In the genomic region with DNA sequence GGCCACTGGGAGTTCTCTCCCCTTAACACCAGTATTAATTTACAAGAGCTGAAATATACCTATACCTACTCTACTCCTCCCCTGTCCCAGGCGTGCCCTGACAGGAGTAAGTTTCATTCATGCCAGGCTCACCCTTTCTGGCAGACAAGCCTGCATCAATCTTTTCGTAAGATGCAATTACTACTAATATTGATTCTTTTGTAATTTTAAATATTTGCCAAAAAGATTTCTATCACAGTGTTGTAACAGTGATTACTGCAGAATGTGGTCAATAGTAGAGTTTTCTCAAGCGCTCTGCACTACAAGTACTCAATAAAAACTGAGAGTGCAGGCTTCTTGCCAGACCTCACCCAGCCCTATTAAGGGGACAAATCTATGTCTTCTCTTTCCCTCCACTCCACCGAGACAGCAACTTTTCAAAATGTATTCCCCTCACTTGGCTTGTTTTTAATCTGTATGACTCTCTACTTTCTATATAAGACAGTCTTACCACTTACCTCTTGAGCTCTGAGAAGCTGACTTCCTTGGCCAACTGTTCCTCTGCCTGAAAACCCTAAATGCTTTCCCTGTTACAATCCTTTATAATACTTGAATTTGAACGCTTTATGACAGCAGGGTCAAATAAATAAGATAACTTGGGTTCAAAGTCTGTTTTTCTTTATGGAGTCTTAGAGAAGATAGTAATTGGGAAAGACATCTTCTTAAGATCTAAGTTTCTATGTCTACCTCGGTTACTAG, we compare ENCODE assay signal across 16 cellular contexts. TPM values are rescaled to one million over a fixed set of nuclear protein-coding genes. Genes with fewer than 3 reads are reported as not detected.
DNase-seq lines count a peak whose midpoint lies in the region; ATAC-seq and TF ChIP-seq lines count a peak whose summit lies in the region.
"Had no signal": no experiment of that assay in that cellular context is flagged by ENCODE, and none has a peak within 500 bp of the region (broad histone marks: within the 10 kb centered on the region; RNA-seq: fewer than 3 reads in every experiment).

A gene with protein sequence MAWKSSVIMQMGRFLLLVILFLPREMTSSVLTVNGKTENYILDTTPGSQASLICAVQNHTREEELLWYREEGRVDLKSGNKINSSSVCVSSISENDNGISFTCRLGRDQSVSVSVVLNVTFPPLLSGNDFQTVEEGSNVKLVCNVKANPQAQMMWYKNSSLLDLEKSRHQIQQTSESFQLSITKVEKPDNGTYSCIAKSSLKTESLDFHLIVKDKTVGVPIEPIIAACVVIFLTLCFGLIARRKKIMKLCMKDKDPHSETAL (minus strand): TSS at position 555 of the 738 bp plus-strand sequence. CDS start 1,924 bp downstream, outside the sequence.

- peak within 1 kb of the TSS; percentile 82 for H3K27ac Mint-ChIP-seq in activated naive CD8-positive, alpha-beta T cell treated with anti-CD3 and anti-CD28 coated beads, Interleukin-2, amount 10 ng/mL, durations not matched to agents 7 days and 5 days
- H3K27ac Mint-ChIP-seq in naive thymus-derived CD4-positive, alpha-beta T cell: peak within 1 kb of the TSS in 8 of 9 donors; percentile 78 to 96 (median 89)

- H3K56ac ChIP-seq in IMR-90 (ENCODE audit: extremely low read depth, insufficient read depth, low read length): no peak within 1 kb of the TSS

- in situ Hi-C loops in IMR-90 (cut with MboI; ENCODE audit: low sequenced_read_pairs): no loop called here

- H3K9me1 ChIP-seq in IMR-90 (ENCODE audit: insufficient read depth, low read length): no peaks in the 10 kb centered on the region; the same call in 1 of the 2 replicates

- H2AK5ac ChIP-seq in IMR-90 (ENCODE audit: low read depth, low read length): peak within 1 kb of the TSS; percentile 51

- H4K8ac ChIP-seq in IMR-90 (ENCODE audit: low read depth in 2 of 2, low read length in 2 of 2): no peak within 1 kb of the TSS

- 56% methylated on average over 1 of the region's 6 CpGs; no CpG with 5 or more reads in 1 of the 2 experiments for WGBS in IMR-90 (ENCODE audit: extremely low coverage in 2 of 2, insufficient read length in 1 of 2), 2 experiments

- H2BK20ac ChIP-seq in IMR-90 (ENCODE audit: low read depth, low read length): peak within 1 kb of the TSS; percentile 47; the same call in 1 of the 2 replicates

- no peak for ATAC-seq in IMR-90 (ENCODE audit: low read depth)
- ATAC-seq in activated naive CD8-positive, alpha-beta T cell treated with anti-CD3 and anti-CD28 coated beads, Interleukin-2, amount 10 ng/mL, durations not matched to agents 7 days and 5 days (ENCODE audit: low read depth): no peak
- no peak for ATAC-seq in naive thymus-derived CD4-positive, alpha-beta T cell

- TF ChIP-seq RAD21 in IMR-90 (IDR thresholded peaks at IDR 0.05; ENCODE audit: low read length): no peak

- peak within 1 kb of the TSS; percentile 13; the same call in 1 of the 3 replicates for H2BK15ac ChIP-seq in IMR-90 (ENCODE audit: low read depth, low read length)

- peaks cover 42% of the 10 kb centered on the region for H3K4me1 Mint-ChIP-seq in activated naive CD8-positive, alpha-beta T cell treated with anti-CD3 and anti-CD28 coated beads, Interleukin-2, amount 10 ng/mL, durations not matched to agents 7 days and 5 days
- peaks cover 21 to 57% (median 53%) of the 10 kb centered on the region in 7 donors for H3K4me1 Mint-ChIP-seq in naive thymus-derived CD4-positive, alpha-beta T cell

- H3K23ac ChIP-seq in IMR-90 (ENCODE audit: low read depth, low read length): no peak within 1 kb of the TSS

- no peaks in the 10 kb centered on the region for H3K36me3 ChIP-seq in IMR-90 (ENCODE audit: control insufficient read depth, insufficient read depth, low read length)
- H3K36me3 ChIP-seq in naive thymus-derived CD4-positive, alpha-beta T cell (ENCODE audit: control insufficient read depth in 2 of 3, insufficient read depth in 3 of 3, low read length in 3 of 3): no peaks in the 10 kb centered on the region
- H3K36me3 ChIP-seq: ovary, spleen had no signal

- no peak within 1 kb of the TSS for H3K27ac ChIP-seq in IMR-90 (ENCODE audit: insufficient read depth, low read length)
- peak within 1 kb of the TSS; percentile 59 for H3K27ac ChIP-seq in naive thymus-derived CD4-positive, alpha-beta T cell (ENCODE audit: low read depth, low read length)
- H3K27ac ChIP-seq: ovary had no signal

- H3K9me3 ChIP-seq in IMR-90 (ENCODE audit: control insufficient read depth, insufficient read depth, low read length): no peaks in the 10 kb centered on the region
- no peaks in the 10 kb centered on the region for H3K9me3 ChIP-seq in naive thymus-derived CD4-positive, alpha-beta T cell (ENCODE audit: control insufficient read depth in 2 of 3, low read length in 3 of 3)
- H3K9me3 ChIP-seq: ovary, spleen had no signal

- H2AFZ ChIP-seq in IMR-90 (replicated peaks; ENCODE audit: low read length, poor library complexity): no peak within 1 kb of the TSS

- no peaks in the 10 kb centered on the region for H3K4me1 ChIP-seq in IMR-90 (ENCODE audit: control insufficient read depth, insufficient read depth, low read length)
- peaks cover 29 to 33% of the 10 kb centered on the region in 2 donors for H3K4me1 ChIP-seq in naive thymus-derived CD4-positive, alpha-beta T cell (ENCODE audit: control insufficient read depth in 2 of 2, insufficient read depth in 2 of 2, low read length in 2 of 2)

- dilution Hi-C loops in IMR-90 (cut with HindIII; ENCODE audit: low sequenced_read_pairs, unreplicated experiment): no loop called here

- TF ChIP-seq CTCF in IMR-90 (conservative IDR thresholded peaks at IDR 0.05; ENCODE audit: low read depth, low read length): no peak

- CTCF ChIA-PET in IMR-90 (lab: Yijun Ruan, JAX): interaction anchor here (0.6 kb wide), 1 partner anchor 300 kb away, joined by 5 read pairs; no protein-coding TSS in a partner anchor
- CTCF ChIA-PET in naive thymus-derived CD4-positive, alpha-beta T cell (lab: Charles Lee): interaction anchor here (0.6 to 5.2 kb wide), 9 partner anchors 10 to 229 kb away, joined by 3 to 66 read pairs (median 8); a partner anchor contains a TSS

- TF ChIP-seq POLR2A in IMR-90 (IDR thresholded peaks at IDR 0.05; ENCODE audit: low read depth, low read length): no peak

- H3K18ac ChIP-seq in IMR-90 (ENCODE audit: low read depth, low read length): no peak within 1 kb of the TSS

- H3K4me3 Mint-ChIP-seq in activated naive CD8-positive, alpha-beta T cell treated with anti-CD3 and anti-CD28 coated beads, Interleukin-2, amount 10 ng/mL, durations not matched to agents 7 days and 5 days: no peak within 1 kb of the TSS
- peak within 1 kb of the TSS in 5 of 10 donors; percentile 9 to 89 (median 76) for H3K4me3 Mint-ChIP-seq in naive thymus-derived CD4-positive, alpha-beta T cell

- H3K4me2 ChIP-seq in IMR-90 (ENCODE audit: low read depth, low read length): no peak within 1 kb of the TSS

- peaks cover 3% of the 10 kb centered on the region for H3K27me3 Mint-ChIP-seq in activated naive CD8-positive, alpha-beta T cell treated with anti-CD3 and anti-CD28 coated beads, Interleukin-2, amount 10 ng/mL, durations not matched to agents 7 days and 5 days
- no peaks in the 10 kb centered on the region for H3K27me3 Mint-ChIP-seq in naive thymus-derived CD4-positive, alpha-beta T cell

- DNase-seq in NCI-H2171 treated with DMSO at 0.1 percent for 48 hours (lab: John Stamatoyannopoulos, UW): peak; percentile 34
- no peak for DNase-seq in NCI-H2171 (lab: John Stamatoyannopoulos, UW)
- DNase-seq in IMR-90: no peak
- no peak for DNase-seq in activated naive CD8-positive, alpha-beta T cell treated with anti-CD3 and anti-CD28 coated beads, Interleukin-2, amount 10 ng/mL, durations not matched to agents 7 days and 5 days
- no peak for DNase-seq in naive thymus-derived CD4-positive, alpha-beta T cell
- no peak for DNase-seq in T1000 (lab: John Stamatoyannopoulos, UW)
- no peak for DNase-seq in SK-N-DZ (ENCODE audit: low spot score)
- DNase-seq in activated effector memory CD4-positive, alpha-beta T cell treated with anti-CD3 and anti-CD28 coated beads, Interleukin-2, amount 50 U/mL, for 16 hours: no peak
- DNase-seq: activated CD8-positive, alpha-beta memory T cell treated with anti-CD3 and anti-CD28 coated beads for 24 hours; amniotic stem cell; HCEC 1CT; mesendoderm; ovary; spleen had no signal

- no peaks in the 10 kb centered on the region for H3K36me3 Mint-ChIP-seq in activated naive CD8-positive, alpha-beta T cell treated with anti-CD3 and anti-CD28 coated beads, Interleukin-2, amount 10 ng/mL, durations not matched to agents 7 days and 5 days
- H3K36me3 Mint-ChIP-seq in naive thymus-derived CD4-positive, alpha-beta T cell: peaks cover 0 to 3% (median 0%) of the 10 kb centered on the region in 5 donors

- H2BK5ac ChIP-seq in IMR-90 (ENCODE audit: low read depth, low read length, poor library complexity, severe bottlenecking): no peak within 1 kb of the TSS

- intact Hi-C loops in IMR-90 (cut with micrococcal nuclease): loop anchor here (5.0 kb wide), 1 partner anchor 36 kb away; no protein-coding TSS in a partner anchor
- intact Hi-C loops in naive thymus-derived CD4-positive, alpha-beta T cell (cut with micrococcal nuclease): loop anchor here (2.0 to 5.0 kb wide), 3 partner anchors 41 to 216 kb away; a partner anchor contains a TSS

- H2AK9ac ChIP-seq in IMR-90 (replicated peaks; ENCODE audit: low read depth, low read length, poor library complexity): no peak within 1 kb of the TSS

- H3K9ac ChIP-seq in IMR-90 (ENCODE audit: low read depth, low read length): no peak within 1 kb of the TSS

- no peak within 1 kb of the TSS for H3K14ac ChIP-seq in IMR-90 (replicated peaks; ENCODE audit: low read depth, low read length)

- no peak within 1 kb of the TSS for H3K4me3 ChIP-seq in IMR-90 (ENCODE audit: insufficient read depth, low read depth, low read length)
- H3K4me3 ChIP-seq in naive thymus-derived CD4-positive, alpha-beta T cell (ENCODE audit: low read length): no peak within 1 kb of the TSS
- H3K4me3 ChIP-seq: ovary, spleen had no signal

- no peaks in the 10 kb centered on the region for H3K79me1 ChIP-seq in IMR-90 (ENCODE audit: low read depth in 1 of 2, low read length in 2 of 2)

- BruUV-seq in IMR-90 (replicated peaks; lab: Mats Ljungman, UMichigan): no TSS peak

- H4K20me1 ChIP-seq in IMR-90 (ENCODE audit: insufficient read depth, low read length): no peaks in the 10 kb centered on the region

- no peak within 1 kb of the TSS for H4K91ac ChIP-seq in IMR-90 (ENCODE audit: insufficient read depth, low read depth, low read length)

- no peak within 1 kb of the TSS for H4K5ac ChIP-seq in IMR-90 (ENCODE audit: low read depth, low read length)

- no peak within 1 kb of the TSS for H3K4ac ChIP-seq in IMR-90 (ENCODE audit: low read depth, low read length)

- POLR2A ChIA-PET in IMR-90 (lab: Charles Lee; ENCODE audit: unreplicated experiment): no interaction called here
- POLR2A ChIA-PET in activated naive CD8-positive, alpha-beta T cell treated with anti-CD3 and anti-CD28 coated beads, Interleukin-2, amount 10 ng/mL, durations not matched to agents 7 days and 5 days (lab: Charles Lee): interaction anchor here (1.0 kb wide), 1 partner anchor 10 kb away, joined by 3 read pairs; no protein-coding TSS in a partner anchor
- POLR2A ChIA-PET in naive thymus-derived CD4-positive, alpha-beta T cell (lab: Charles Lee): interaction anchor here (0.6 to 4.2 kb wide), 6 partner anchors 10 to 976 kb away, joined by 3 to 39 read pairs (median 4); a partner anchor contains a TSS

- no peaks in the 10 kb centered on the region for H3K27me3 ChIP-seq in IMR-90 (ENCODE audit: control insufficient read depth, insufficient read depth, low read length)
- no peaks in the 10 kb centered on the region for H3K27me3 ChIP-seq in naive thymus-derived CD4-positive, alpha-beta T cell (ENCODE audit: control insufficient read depth in 2 of 2, insufficient read depth in 2 of 2, low read length in 2 of 2)
- H3K27me3 ChIP-seq: ovary, spleen had no signal

- H2BK120ac ChIP-seq in IMR-90 (ENCODE audit: low read depth, low read length): 0 out of 2 replicates have a peak within 1 kb of the TSS, but pooled peaks have one; percentile 8

- peaks cover 2% of the 10 kb centered on the region for H3K9me3 Mint-ChIP-seq in activated naive CD8-positive, alpha-beta T cell treated with anti-CD3 and anti-CD28 coated beads, Interleukin-2, amount 10 ng/mL, durations not matched to agents 7 days and 5 days
- peaks cover 0 to 2% (median 0%) of the 10 kb centered on the region in 11 donors for H3K9me3 Mint-ChIP-seq in naive thymus-derived CD4-positive, alpha-beta T cell

RNA-seq across cellular contexts. Expression of the gene that starts here (rescaled TPM):
- not detected in 2 replicates for total RNA-seq in IMR-90 (2012; rRNA removed)
- polyA plus RNA-seq in IMR-90 (2012; rRNA removed): not detected in 2 replicates
- not detected in 2 replicates for polyA plus RNA-seq in IMR-90 (2012; cell fraction: cytosol; rRNA removed)
- polyA plus RNA-seq in IMR-90 (2012; cell fraction: nucleus; rRNA removed; ENCODE audit: low replicate concordance): not detected in 2 replicates
- not detected for total RNA-seq in activated naive CD8-positive, alpha-beta T cell treated with anti-CD3 and anti-CD28 coated beads, Interleukin-2, amount 10 ng/mL, durations not matched to agents 7 days and 5 days
- total RNA-seq in naive thymus-derived CD4-positive, alpha-beta T cell: not detected
- not detected for polyA plus RNA-seq in naive thymus-derived CD4-positive, alpha-beta T cell
- polyA plus RNA-seq in SK-N-DZ (2014; cell fraction: cytosol; rRNA removed): not detected in 2 replicates
- not detected in 2 replicates for polyA plus RNA-seq in SK-N-DZ (2014; cell fraction: nucleus; rRNA removed)
- total RNA-seq: spleen; T-helper 2 cell treated with Interferon-gamma antibody and Interleukin-4, amounts not matched to agents 100 ng/mL and 5 ng/mL, for 36 hours; temporal lobe had no signal
- polyA plus RNA-seq: ovary, spleen had no signal
